33 cellular contexts compared by ENCODE assay signal in the genomic region with DNA sequence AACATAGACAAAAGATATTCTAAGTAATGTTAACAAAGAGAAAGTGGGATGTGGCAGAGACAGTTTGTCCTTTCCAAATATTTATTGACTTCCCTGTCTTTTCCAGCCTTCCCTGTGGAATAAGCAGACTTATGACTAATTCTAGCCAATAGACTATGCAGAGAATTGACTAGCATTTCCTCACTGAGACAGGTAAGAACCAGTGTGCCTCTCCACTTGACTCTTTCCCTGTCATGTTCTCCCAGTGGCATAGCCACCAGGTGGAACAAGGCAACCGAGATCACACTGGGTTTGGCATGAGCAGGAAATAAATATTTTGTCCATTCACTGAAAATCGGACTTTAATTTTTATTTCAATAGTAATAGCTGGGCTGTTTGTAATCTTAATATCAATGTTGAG.
"Had no signal": no experiment of that assay in that cellular context is flagged by ENCODE, and none has a peak within 500 bp of the region (broad histone marks: within the 10 kb centered on the region; RNA-seq: fewer than 3 reads in every experiment).

No MANE protein-coding gene starts in this region.

- H3K36me3 Mint-ChIP-seq: activated CD4-positive, alpha-beta memory T cell treated with anti-CD3 and anti-CD28 coated beads for 36 hours; activated naive CD4-positive, alpha-beta T cell treated with anti-CD3 and anti-CD28 coated beads, Interleukin-2, amount 10 ng/mL, durations not matched to agents 7 days and 5 days; activated naive CD8-positive, alpha-beta T cell treated with anti-CD3 and anti-CD28 coated beads, Interleukin-2, amount 10 ng/mL, durations not matched to agents 7 days and 5 days; brain had no signal

- H3K27me3 ChIP-seq: ascending aorta, breast epithelium, esophagus muscularis mucosa, gastrocnemius medialis had no signal

- H3K36me3 ChIP-seq: ascending aorta, breast epithelium, esophagus muscularis mucosa, gastrocnemius medialis, WERI-Rb-1 had no signal

- H3K27me3 Mint-ChIP-seq: activated CD4-positive, alpha-beta memory T cell treated with anti-CD3 and anti-CD28 coated beads for 36 hours; activated naive CD4-positive, alpha-beta T cell treated with anti-CD3 and anti-CD28 coated beads, Interleukin-2, amount 10 ng/mL, durations not matched to agents 7 days and 5 days; activated T-cell treated with anti-CD3 and anti-CD28 coated beads, Interleukin-2, amount 50 U/mL, for 24 hours; dendritic cell treated with granulocyte-macrophage colony-stimulating factor and Interleukin-4, amounts not matched to agents 40 ng/mL and 50 ng/mL, for 4 days; T-helper 17 cell had no signal

- H3K27ac Mint-ChIP-seq: activated B cell treated with CpG ODN at 0.5 μM for 24 hours; activated CD4-positive, alpha-beta memory T cell treated with anti-CD3 and anti-CD28 coated beads for 36 hours; activated CD8-positive, alpha-beta T cell treated with anti-CD3 and anti-CD28 coated beads, Interleukin-2, amount 10 ng/mL, durations not matched to agents 7 days and 5 days; activated naive CD4-positive, alpha-beta T cell treated with anti-CD3 and anti-CD28 coated beads, Interleukin-2, amount 10 ng/mL, durations not matched to agents 7 days and 5 days; activated naive CD4-positive, alpha-beta T cell treated with anti-CD3 and anti-CD28 coated beads, Interleukin-2, amount 50 U/mL, for 72 hours; activated naive CD8-positive, alpha-beta T cell treated with anti-CD3 and anti-CD28 coated beads, Interleukin-2, amount 10 ng/mL, durations not matched to agents 7 days and 5 days; activated T-cell treated with anti-CD3 and anti-CD28 coated beads, Interleukin-2, amount 50 U/mL, for 24 hours; activated T-cell treated with anti-CD3 and anti-CD28 coated beads, Interleukin-2, amount 50 U/mL, for 72 hours; brain; dendritic cell treated with granulocyte-macrophage colony-stimulating factor and Interleukin-4, amounts not matched to agents 40 ng/mL and 50 ng/mL, for 4 days; endodermal cell; T-helper 17 cell; T-helper 2 cell treated with Interferon-gamma antibody and Interleukin-4, amounts not matched to agents 5 μg/mL and 100 μg/mL, for 36 hours had no signal

- H3K4me3 ChIP-seq: ascending aorta, breast epithelium, coronary artery, dorsolateral prefrontal cortex, esophagus muscularis mucosa, gastrocnemius medialis had no signal

- DNase-seq: activated B cell treated with CpG ODN at 0.5 μM for 24 hours; activated CD4-positive, alpha-beta memory T cell treated with anti-CD3 and anti-CD28 coated beads for 36 hours; activated CD4-positive, alpha-beta T cell treated with anti-CD3 and anti-CD28 coated beads for 48 hours; activated CD8-positive, alpha-beta memory T cell treated with anti-CD3 and anti-CD28 coated beads, Interleukin-2, amount 50 U/mL, for 48 hours; activated CD8-positive, alpha-beta T cell treated with anti-CD3 and anti-CD28 coated beads, Interleukin-2, amount 10 ng/mL, durations not matched to agents 7 days and 5 days; activated gamma-delta T cell; activated naive CD4-positive, alpha-beta T cell; activated naive CD4-positive, alpha-beta T cell treated with anti-CD3 and anti-CD28 coated beads, Interleukin-2, amount 10 ng/mL, durations not matched to agents 7 days and 5 days; activated naive CD8-positive, alpha-beta T cell treated with anti-CD3 and anti-CD28 coated beads, Interleukin-2, amount 10 ng/mL, durations not matched to agents 7 days and 5 days; activated T-cell treated with anti-CD3 and anti-CD28 coated beads for 4 hours; activated T-cell treated with anti-CD3 and anti-CD28 coated beads, Interleukin-2, amount 50 U/mL, for 24 hours; activated T-cell treated with anti-CD3 and anti-CD28 coated beads, Interleukin-2, amount 50 U/mL, for 72 hours; dorsolateral prefrontal cortex; effector memory CD4-positive, alpha-beta T cell; endodermal cell; erythroblast; foreskin keratinocyte; gastrocnemius medialis; glutamatergic neuron; T-helper 1 cell; T-helper 17 cell; T1000; WERI-Rb-1 had no signal

- H3K9me3 Mint-ChIP-seq: activated naive CD4-positive, alpha-beta T cell treated with anti-CD3 and anti-CD28 coated beads, Interleukin-2, amount 10 ng/mL, durations not matched to agents 7 days and 5 days; activated naive CD8-positive, alpha-beta T cell treated with anti-CD3 and anti-CD28 coated beads, Interleukin-2, amount 10 ng/mL, durations not matched to agents 7 days and 5 days; central memory CD8-positive, alpha-beta T cell; dendritic cell treated with granulocyte-macrophage colony-stimulating factor and Interleukin-4, amounts not matched to agents 40 ng/mL and 50 ng/mL, for 4 days; endodermal cell; T-helper 2 cell treated with Interferon-gamma antibody and Interleukin-4, amounts not matched to agents 5 μg/mL and 100 μg/mL, for 36 hours had no signal

- ATAC-seq: activated CD4-positive, CD25-positive, alpha-beta regulatory T cell treated with anti-CD3 and anti-CD28 coated beads, Interleukin-2, amount 50 U/mL, for 24 hours; activated CD8-positive, alpha-beta T cell treated with anti-CD3 and anti-CD28 coated beads, Interleukin-2, amount 10 ng/mL, durations not matched to agents 7 days and 5 days; activated naive CD4-positive, alpha-beta T cell treated with anti-CD3 and anti-CD28 coated beads, Interleukin-2, amount 50 U/mL, for 72 hours; activated T-cell treated with anti-CD3 and anti-CD28 coated beads, Interleukin-2, amount 50 U/mL, for 72 hours; foreskin keratinocyte; gastrocnemius medialis; T-helper 17 cell had no signal

- H3K4me1 ChIP-seq: ascending aorta, breast epithelium, esophagus muscularis mucosa, gastrocnemius medialis had no signal

- H3K4me3 Mint-ChIP-seq: activated B cell treated with CpG ODN at 0.5 μM for 24 hours; activated CD4-positive, alpha-beta memory T cell treated with anti-CD3 and anti-CD28 coated beads for 36 hours; activated CD8-positive, alpha-beta T cell treated with anti-CD3 and anti-CD28 coated beads, Interleukin-2, amount 10 ng/mL, durations not matched to agents 7 days and 5 days; activated naive CD4-positive, alpha-beta T cell treated with anti-CD3 and anti-CD28 coated beads, Interleukin-2, amount 10 ng/mL, durations not matched to agents 7 days and 5 days; activated naive CD8-positive, alpha-beta T cell treated with anti-CD3 and anti-CD28 coated beads, Interleukin-2, amount 10 ng/mL, durations not matched to agents 7 days and 5 days; activated T-cell treated with anti-CD3 and anti-CD28 coated beads, Interleukin-2, amount 50 U/mL, for 24 hours; activated T-cell treated with anti-CD3 and anti-CD28 coated beads, Interleukin-2, amount 50 U/mL, for 72 hours; brain; central memory CD8-positive, alpha-beta T cell; dendritic cell treated with granulocyte-macrophage colony-stimulating factor and Interleukin-4, amounts not matched to agents 40 ng/mL and 50 ng/mL, for 4 days; endodermal cell; T-helper 17 cell; T-helper 2 cell treated with Interferon-gamma antibody and Interleukin-4, amounts not matched to agents 5 μg/mL and 100 μg/mL, for 36 hours had no signal

- H3K4me1 Mint-ChIP-seq: activated B cell treated with CpG ODN at 0.5 μM for 24 hours; activated naive CD4-positive, alpha-beta T cell treated with anti-CD3 and anti-CD28 coated beads, Interleukin-2, amount 10 ng/mL, durations not matched to agents 7 days and 5 days; activated naive CD8-positive, alpha-beta T cell treated with anti-CD3 and anti-CD28 coated beads, Interleukin-2, amount 10 ng/mL, durations not matched to agents 7 days and 5 days; brain; central memory CD8-positive, alpha-beta T cell; endodermal cell; T-helper 17 cell had no signal

- H3K9me3 ChIP-seq: breast epithelium, gastrocnemius medialis had no signal
